In genomic region chr16:8589293-8590160, GRCh38 we compare ENCODE assay signal across 13 cellular contexts. TPM values are rescaled to one million over a fixed set of nuclear protein-coding genes. Genes with fewer than 3 reads are reported as not detected.
DNase-seq lines count a peak whose midpoint lies in the region; ATAC-seq and TF ChIP-seq lines count a peak whose summit lies in the region.
"Had no signal": no experiment of that assay in that cellular context is flagged by ENCODE, and none has a peak within 500 bp of the region (broad histone marks: within the 10 kb centered on the region; RNA-seq: fewer than 3 reads in every experiment).

No MANE protein-coding gene starts in this region.

- H3K4me3 ChIP-seq in right atrium auricular region (peak overlapping the region in 1 of 2 donors; percentile 31), ectodermal cell (ENCODE audit: insufficient read depth, low read depth, low read length) (peak overlapping the region; percentile 37), mucosa of descending colon (no peak overlapping the region), transverse colon (peak overlapping the region in 1 of 4 donors; percentile 22)

- DNase-seq in left ventricle myocardium superior (no peak), right atrium auricular region (ENCODE audit: low spot score) (no peak), mucosa of descending colon (no peak), transverse colon (no peak), NCI-H510A (lab: John Stamatoyannopoulos, UW) (no peak), A172 (ENCODE audit: low spot score) (no peak)
- DNase-seq: activated CD4-positive, alpha-beta T cell treated with anti-CD3 and anti-CD28 coated beads for 36 hours; NCI-H2029 treated with DMSO at 0.1 percent for 48 hours; stimulated activated CD4-positive, alpha-beta T cell treated with anti-CD3 and anti-CD28 coated beads, Interleukin-12 subunit alpha, Interleukin-12 subunit beta, amount 100 ng/mL, for 4 hours had no signal

- in situ Hi-C loops in transverse colon (cut with MboI; ENCODE audit: low pct_ligation_motif_present in 1 of 4, low pct_unique_long_range_greater_than_20kb in 1 of 4, low sequenced_read_pairs in 3 of 4) = no loop called here

- peak; percentile 31 for ATAC-seq in left ventricle myocardium superior
- ATAC-seq in mucosa of descending colon = peak; percentile 49
- ATAC-seq in GM18909 (IDR thresholded peaks at IDR 0.05; ENCODE audit: poor library complexity, unreplicated experiment) = no peak
- ATAC-seq: activated CD4-positive, alpha-beta T cell treated with anti-CD3 and anti-CD28 coated beads for 36 hours; natural killer cell treated with Interleukin-12 subunit alpha and Interleukin-12 subunit beta and Interleukin-15 and Interleukin-18, amount 100 ng/mL, for 72 hours had no signal

- H3K36me3 ChIP-seq in right atrium auricular region = no peaks in the 10 kb centered on the region
- H3K36me3 ChIP-seq in ectodermal cell (ENCODE audit: control insufficient read depth, insufficient read depth, low read length) = no peaks in the 10 kb centered on the region
- H3K36me3 ChIP-seq in mucosa of descending colon (ENCODE audit: low read depth) = no peaks in the 10 kb centered on the region
- H3K36me3 ChIP-seq in transverse colon = no peaks in the 10 kb centered on the region

- intact Hi-C loops in left ventricle myocardium superior (cut with micrococcal nuclease) (no loop called here), mucosa of descending colon (cut with DNase I, micrococcal nuclease) (no loop called here), transverse colon (cut with DNase I; ENCODE audit: low total_unique reads) (no loop called here)

- TF ChIP-seq CTCF in right atrium auricular region (IDR thresholded peaks at IDR 0.05) (no peak), mucosa of descending colon (IDR thresholded peaks at IDR 0.05) (no peak), transverse colon (IDR thresholded peaks at IDR 0.05) (no peak)

- no peaks in the 10 kb centered on the region for H3K9me3 ChIP-seq in right atrium auricular region
- H3K9me3 ChIP-seq in ectodermal cell (ENCODE audit: control insufficient read depth, low read length) = no peaks in the 10 kb centered on the region
- H3K9me3 ChIP-seq in mucosa of descending colon = no peaks in the 10 kb centered on the region
- no peaks in the 10 kb centered on the region for H3K9me3 ChIP-seq in transverse colon

- H3K27ac ChIP-seq in right atrium auricular region (no peak overlapping the region), ectodermal cell (ENCODE audit: insufficient read depth, low read depth, low read length, poor library complexity, severe bottlenecking) (no peak overlapping the region), transverse colon (no peak overlapping the region)

- TF ChIP-seq POLR2A in transverse colon (IDR thresholded peaks at IDR 0.05) = no peak

- peaks cover 5 to 19% of the 10 kb centered on the region in 2 donors for H3K27me3 ChIP-seq in right atrium auricular region
- H3K27me3 ChIP-seq in ectodermal cell (ENCODE audit: control insufficient read depth, insufficient read depth, low read length, poor library complexity, severe bottlenecking) = peaks cover 41% of the 10 kb centered on the region
- H3K27me3 ChIP-seq in transverse colon = peaks cover 53% of the 10 kb centered on the region

- TF ChIP-seq EP300 in transverse colon (IDR thresholded peaks at IDR 0.05; ENCODE audit: low read depth) = no peak

- peaks cover 0 to 17% of the 10 kb centered on the region in 2 donors for H3K4me1 ChIP-seq in right atrium auricular region
- peaks cover 17% of the 10 kb centered on the region for H3K4me1 ChIP-seq in ectodermal cell (ENCODE audit: control insufficient read depth, insufficient read depth, low read length)
- H3K4me1 ChIP-seq in mucosa of descending colon (ENCODE audit: low read depth) = peaks cover 7% of the 10 kb centered on the region
- H3K4me1 ChIP-seq in transverse colon = peaks cover 0 to 15% (median 10%) of the 10 kb centered on the region in 4 donors

- WGBS in ectodermal cell, 2 experiments = 1% methylated on average over 68 of the region's 68 CpGs
- WGBS in transverse colon (ENCODE audit: low coverage in 1 of 2), 2 donors = 10 to 13% methylated on average over 2 to 20 of the region's 68 CpGs

RNA-seq across cellular contexts. Expression of gene TMEM114, which starts 0.8 kb away (rescaled TPM):
- total RNA-seq in left ventricle myocardium superior (not detected), right atrium auricular region (not detected), mucosa of descending colon (under 1 TPM in 1 of 3 donors, not detected in 2; 0.60 TPM), transverse colon (not detected)
- 1.1 TPM for polyA plus RNA-seq in ectodermal cell (2013, experiment 1 of 4)
- polyA plus RNA-seq in ectodermal cell (2013, experiment 2 of 4) = 0.43 TPM
- polyA plus RNA-seq in ectodermal cell (2013, experiment 3 of 4) = 0.64 TPM
- not detected for polyA plus RNA-seq in ectodermal cell (2013, experiment 4 of 4)
- total RNA-seq in A172 (2014; rRNA removed; shearing (Covaris generic)) = not detected in 2 replicates
- total RNA-seq: activated CD4-positive, alpha-beta T cell treated with anti-CD3 and anti-CD28 coated beads for 36 hours; kidney epithelial cell; natural killer cell treated with Interleukin-12 subunit alpha and Interleukin-12 subunit beta and Interleukin-15 and Interleukin-18, amount 100 ng/mL, for 72 hours had no signal

RNA-seq across cellular contexts. Expression of gene METTL22, which starts 32.0 kb away (rescaled TPM):
- total RNA-seq in left ventricle myocardium superior (28.6 TPM), right atrium auricular region (10 to 100 TPM in 1 of 2 donors, 1 to 10 TPM in 1; 10.0 to 24.3 TPM), mucosa of descending colon (10 to 100 TPM; 24.1 to 41.0 (median 30.8) TPM), transverse colon (10 to 100 TPM; 30.0 to 71.0 (median 53.9) TPM)
- 45.3 TPM for polyA plus RNA-seq in ectodermal cell (2013, experiment 1 of 4)
- polyA plus RNA-seq in ectodermal cell (2013, experiment 2 of 4) = 39.9 TPM
- polyA plus RNA-seq in ectodermal cell (2013, experiment 3 of 4) = 30.4 TPM
- polyA plus RNA-seq in ectodermal cell (2013, experiment 4 of 4) = 34.4 TPM
- total RNA-seq in A172 (2014; rRNA removed; shearing (Covaris generic)) = 28.1 and 32.5 TPM in 2 replicates
